Comparison of ENCODE assay signal across 13 cellular contexts in genomic region chr22:46120420-46120737, GRCh38. TPM values are rescaled to one million over a fixed set of nuclear protein-coding genes. Genes with fewer than 3 reads are reported as not detected.
DNase-seq lines count a peak whose midpoint lies in the region; ATAC-seq and TF ChIP-seq lines count a peak whose summit lies in the region.
"Had no signal": no experiment of that assay in that cellular context is flagged by ENCODE, and none has a peak within 500 bp of the region (broad histone marks: within the 10 kb centered on the region; RNA-seq: fewer than 3 reads in every experiment).

No MANE protein-coding gene starts in this region.

- H3K27ac ChIP-seq in HEK293 (ENCODE audit: extremely low read depth, low read depth, low read length) (no peak overlapping the region), fibroblast of lung (ENCODE audit: insufficient read depth, low read length) (peak overlapping the region; percentile 31), stomach (peak overlapping the region in 3 of 5 donors; percentile 3 to 68 (median 29))

- ATAC-seq in SK-N-SH treated with all-trans-retinoic acid at 6 μM for 48 hours (peak; percentile 0; the same call in 2 of the 3 replicates), GM19397 (IDR thresholded peaks at IDR 0.05; ENCODE audit: unreplicated experiment) (no peak), HG03159 (IDR thresholded peaks at IDR 0.05; ENCODE audit: unreplicated experiment) (no peak)
- ATAC-seq: PC-3 had no signal

- intact Hi-C loops in stomach (cut with DNase I; ENCODE audit: low total_unique reads) = no loop called here

- no peaks in the 10 kb centered on the region for H3K79me2 ChIP-seq in fibroblast of lung (ENCODE audit: control insufficient read depth, insufficient read depth, low read length)

- POLR2A ChIA-PET in HEK293 (lab: Yijun Ruan, JAX) = interaction anchor here (1.5 kb wide), 1 partner anchor 114 kb away, joined by 3 read pairs; no protein-coding TSS in a partner anchor

- H3K9me3 ChIP-seq in HEK293 (ENCODE audit: control insufficient read depth, insufficient read depth, low read depth, low read length) = no peaks in the 10 kb centered on the region
- H3K9me3 ChIP-seq in fibroblast of lung (ENCODE audit: control insufficient read depth, insufficient read depth, low read depth, low read length) = no peaks in the 10 kb centered on the region
- H3K9me3 ChIP-seq in stomach = no peaks in the 10 kb centered on the region

- no peak for TF ChIP-seq EP300 in stomach (IDR thresholded peaks at IDR 0.05)

- no peaks in the 10 kb centered on the region for H3K36me3 ChIP-seq in HEK293 (ENCODE audit: control insufficient read depth in 2 of 2, insufficient read depth in 1 of 2, low read length in 2 of 2)
- H3K36me3 ChIP-seq in fibroblast of lung (ENCODE audit: control insufficient read depth, insufficient read depth, low read length) = peaks cover 4% of the 10 kb centered on the region
- H3K36me3 ChIP-seq in stomach = no peaks in the 10 kb centered on the region

- DNase-seq in fibroblast of lung (ENCODE audit: low read depth in 2 of 2) (no peak), stomach (no peak), foreskin fibroblast (no peak)
- DNase-seq: CD8-positive, alpha-beta memory T cell; MV-4-11; NCI-H1417 treated with DMSO at 0.1 percent for 48 hours; NCI-H2029 treated with DMSO at 0.1 percent for 48 hours; NCI-H524 treated with DMSO at 0.1 percent for 48 hours; PC-3 had no signal

- H3K4me3 ChIP-seq in HEK293 (ENCODE audit: low read depth, low read length) (no peak overlapping the region), fibroblast of lung (replicated peaks in 1 of 4; ENCODE audit: control extremely low read depth in 1 of 4, insufficient read depth in 1 of 4, low read depth in 3 of 4, low read length in 4 of 4) (no peak overlapping the region), stomach (no peak overlapping the region), foreskin fibroblast (ENCODE audit: low read depth in 1 of 2, low read length in 2 of 2) (no peak overlapping the region)

- 51 to 76% (median 60%) methylated on average over 7 of the region's 7 CpGs for WGBS in stomach, 5 donors

- TF ChIP-seq POLR2A in stomach (IDR thresholded peaks at IDR 0.05) = no peak

- no peaks in the 10 kb centered on the region; the same call in 1 of the 2 replicates for H3K4me1 ChIP-seq in HEK293 (ENCODE audit: control insufficient read depth, insufficient read depth, low read length)
- H3K4me1 ChIP-seq in fibroblast of lung (ENCODE audit: control insufficient read depth, extremely low read depth, insufficient read depth, low read length) = peaks cover 16% of the 10 kb centered on the region
- H3K4me1 ChIP-seq in stomach = peaks cover 22 to 43% (median 27%) of the 10 kb centered on the region in 4 donors

- H3K27me3 ChIP-seq in fibroblast of lung (ENCODE audit: control insufficient read depth, insufficient read depth, low read length) (no peaks in the 10 kb centered on the region), stomach (no peaks in the 10 kb centered on the region)

- CTCF ChIA-PET in HEK293 (lab: Yijun Ruan, JAX) = interaction anchor here (0.5 to 10.8 kb wide), 7 partner anchors 49 to 194 kb away, joined by 3 to 251 read pairs (median 4); no protein-coding TSS in a partner anchor

- no peak overlapping the region for H3K9ac ChIP-seq in fibroblast of lung (ENCODE audit: insufficient read depth, low read length)

- TF ChIP-seq CTCF in HEK293 (tag by site-specific recombination; IDR thresholded peaks at IDR 0.05) = no peak
- TF ChIP-seq CTCF in fibroblast of lung (conservative IDR thresholded peaks at IDR 0.05 in 1 of 2, IDR thresholded peaks at IDR 0.05 in 1 of 2; ENCODE audit: low read depth in 1 of 2, low read length in 2 of 2) = no peak
- TF ChIP-seq CTCF in stomach (IDR thresholded peaks at IDR 0.05) = no peak
- no peak for TF ChIP-seq CTCF in foreskin fibroblast (IDR thresholded peaks at IDR 0.05; ENCODE audit: low read depth, low read length)

- no peaks in the 10 kb centered on the region for H4K20me1 ChIP-seq in fibroblast of lung (ENCODE audit: control insufficient read depth, extremely low read depth, insufficient read depth, low read length)

- no peak overlapping the region for H2AFZ ChIP-seq in fibroblast of lung (ENCODE audit: low read length)

- H3K4me2 ChIP-seq in fibroblast of lung (ENCODE audit: extremely low read depth, insufficient read depth, low read length) = no peak overlapping the region

TF ChIP-seq in HEK293, 187 proteins besides CTCF, POLR2A, EP300 and RAD21:
- TF ChIP-seq ZBTB17 (tag by site-specific recombination; IDR thresholded peaks at IDR 0.05) = peak; percentile 35
- no peak for TF ChIP-seq ZBTB7A (tag by site-specific recombination; IDR thresholded peaks at IDR 0.05; ENCODE audit: low read depth)

TF ChIP-seq in SK-N-SH treated with all-trans-retinoic acid at 6 μM for 48 hours, 23 proteins besides CTCF, POLR2A, EP300 and RAD21:
- TF ChIP-seq SNAI2 (CRISPR knock-in tag; IDR thresholded peaks at IDR 0.05) (no peak), TSHZ2 (CRISPR knock-in tag; IDR thresholded peaks at IDR 0.05) (no peak), ZFP30 (CRISPR knock-in tag; IDR thresholded peaks at IDR 0.05) (no peak), CSRNP3 (CRISPR knock-in tag; IDR thresholded peaks at IDR 0.05) (no peak), CSDC2 (CRISPR knock-in tag; IDR thresholded peaks at IDR 0.05) (no peak), ZNF70 (CRISPR knock-in tag; IDR thresholded peaks at IDR 0.05) (no peak)

RNA-seq across cellular contexts. Expression of gene PPARA, which starts 29.9 kb away (rescaled TPM):
- total RNA-seq in fibroblast of lung = 14.6 and 17.5 TPM in 2 replicates
- 7.9 and 10.2 TPM in 2 replicates for polyA plus RNA-seq in fibroblast of lung
- polyA plus RNA-seq in fibroblast of lung (2012) = 5.4 and 7.3 TPM in 2 replicates
- 17.7 and 19.3 TPM in 2 replicates for polyA minus RNA-seq in fibroblast of lung (ENCODE audit: low replicate concordance)
- 10 to 100 TPM in 4 of 5 donors, 1 to 10 TPM in 1; 8.2 to 28.8 (median 19.4) TPM for total RNA-seq in stomach
- 1 to 10 TPM; 3.4 to 8.6 (median 5.3) TPM for polyA plus RNA-seq in stomach
